9 cellular contexts compared by ENCODE assay signal in genomic region chr13:43880451-43880850, GRCh38. TPM values are rescaled to one million over a fixed set of nuclear protein-coding genes. Genes with fewer than 3 reads are reported as not detected.
A peak's percentile ranks its signal among the peaks of the same experiment; 100 is the strongest.
DNase-seq lines count a peak whose midpoint lies in the region; ATAC-seq and TF ChIP-seq lines count a peak whose summit lies in the region.
"Had no signal": no experiment of that assay in that cellular context is flagged by ENCODE, and none has a peak within 500 bp of the region (broad histone marks: within the 10 kb centered on the region; RNA-seq: fewer than 3 reads in every experiment).

No MANE protein-coding gene starts in this region.

- peaks cover 16% of the 10 kb centered on the region for H3K4me1 Mint-ChIP-seq in activated T-helper 17 cell treated with anti-CD3 and anti-CD28 coated beads, Interleukin-2, amount 50 U/mL, for 72 hours
- H3K4me1 Mint-ChIP-seq in stimulated activated naive B cell treated with anti-CD40 and anti-IgM and Interleukin-4, amounts not matched to agents 10 μg/mL and 1 μg/mL and 100 μg/mL, for 72 hours, result peaks cover 18 to 33% of the 10 kb centered on the region in 2 donors

- H3F3A ChIP-seq in SK-N-SH (replicated peaks; ENCODE audit: insufficient read depth), result peaks cover 19% of the 10 kb centered on the region

- no peaks in the 10 kb centered on the region for H3K27me3 ChIP-seq in SK-N-SH (ENCODE audit: insufficient read depth)
- H3K27me3 ChIP-seq in iPS-18a (ENCODE audit: control insufficient read depth, insufficient read depth, low read length), result peaks cover 17% of the 10 kb centered on the region
- H3K27me3 ChIP-seq in MG63, result no peaks in the 10 kb centered on the region

- H3K9me3 ChIP-seq in SK-N-SH, result no peaks in the 10 kb centered on the region
- no peaks in the 10 kb centered on the region for H3K9me3 ChIP-seq in iPS-18a (ENCODE audit: control insufficient read depth, low read depth, low read length)
- H3K9me3 ChIP-seq in MG63, result no peaks in the 10 kb centered on the region

- peak overlapping the region; percentile 75 for H3K27ac Mint-ChIP-seq in activated T-helper 17 cell treated with anti-CD3 and anti-CD28 coated beads, Interleukin-2, amount 50 U/mL, for 72 hours
- peak overlapping the region; percentile 98 for H3K27ac Mint-ChIP-seq in stimulated activated naive B cell treated with anti-CD40 and anti-IgM and Interleukin-4, amounts not matched to agents 10 μg/mL and 1 μg/mL and 100 μg/mL, for 72 hours

- no peaks in the 10 kb centered on the region for H3K27me3 Mint-ChIP-seq in activated T-helper 17 cell treated with anti-CD3 and anti-CD28 coated beads, Interleukin-2, amount 50 U/mL, for 72 hours
- H3K27me3 Mint-ChIP-seq in stimulated activated naive B cell treated with anti-CD40 and anti-IgM and Interleukin-4, amounts not matched to agents 10 μg/mL and 1 μg/mL and 100 μg/mL, for 72 hours, result no peaks in the 10 kb centered on the region

- H3K9me3 Mint-ChIP-seq in activated T-helper 17 cell treated with anti-CD3 and anti-CD28 coated beads, Interleukin-2, amount 50 U/mL, for 72 hours, result no peaks in the 10 kb centered on the region
- no peaks in the 10 kb centered on the region for H3K9me3 Mint-ChIP-seq in stimulated activated naive B cell treated with anti-CD40 and anti-IgM and Interleukin-4, amounts not matched to agents 10 μg/mL and 1 μg/mL and 100 μg/mL, for 72 hours

- H3K27ac ChIP-seq in SK-N-SH (ENCODE audit: low read depth in 2 of 2, low read length in 1 of 2) (no peak overlapping the region), iPS-18a (ENCODE audit: low read length) (no peak overlapping the region)
- H3K27ac ChIP-seq: WERI-Rb-1 had no signal

- H3K36me3 ChIP-seq in SK-N-SH (replicated peaks in 1 of 2; ENCODE audit: control insufficient read depth in 1 of 2, insufficient read depth in 2 of 2, low read length in 1 of 2) (peaks cover 0 to 26% of the 10 kb centered on the region in 2 experiments), iPS-18a (ENCODE audit: control insufficient read depth, low read depth, low read length) (no peaks in the 10 kb centered on the region), MG63 (no peaks in the 10 kb centered on the region)
- H3K36me3 ChIP-seq: WERI-Rb-1 had no signal

- peaks cover 0 to 12% of the 10 kb centered on the region in 2 experiments; a peak in 3 of 4 replicates for H3K4me1 ChIP-seq in SK-N-SH (ENCODE audit: control insufficient read depth in 1 of 2, insufficient read depth in 2 of 2, low read depth in 1 of 2, low read length in 1 of 2)
- H3K4me1 ChIP-seq in iPS-18a (ENCODE audit: control insufficient read depth, low read depth, low read length), result peaks cover 18% of the 10 kb centered on the region

- TF ChIP-seq CTCF in SK-N-SH (IDR thresholded peaks at IDR 0.05), result no peak

- no peak for TF ChIP-seq EP300 in SK-N-SH (IDR thresholded peaks at IDR 0.05; ENCODE audit: borderline replicate concordance in 1 of 2, low read depth in 1 of 2, low read length in 1 of 2)

- 79% methylated on average over 9 of the region's 9 CpGs for WGBS in SK-N-SH (ENCODE audit: low lambda C conversion rate)

- H3K4me3 ChIP-seq in SK-N-SH (ENCODE audit: low read depth in 2 of 2, low read length in 1 of 2) (peak overlapping the region; percentile 40 to 86; a peak in 1 of 4 replicates), iPS-18a (ENCODE audit: low read length) (peak overlapping the region; percentile 65), MG63 (no peak overlapping the region)

- peaks cover 44% of the 10 kb centered on the region for H3K36me3 Mint-ChIP-seq in activated T-helper 17 cell treated with anti-CD3 and anti-CD28 coated beads, Interleukin-2, amount 50 U/mL, for 72 hours (ENCODE audit: low read depth)
- H3K36me3 Mint-ChIP-seq in stimulated activated naive B cell treated with anti-CD40 and anti-IgM and Interleukin-4, amounts not matched to agents 10 μg/mL and 1 μg/mL and 100 μg/mL, for 72 hours, result peaks cover 3% of the 10 kb centered on the region in 2 donors

- no peak for TF ChIP-seq RAD21 in SK-N-SH (IDR thresholded peaks at IDR 0.05; ENCODE audit: low read length)

- CTCF ChIA-PET in SK-N-SH (lab: Yijun Ruan, JAX), result no interaction called here

- H3K79me2 ChIP-seq in SK-N-SH (ENCODE audit: insufficient read depth), result peaks cover 20% of the 10 kb centered on the region

- no peak overlapping the region for H2AFZ ChIP-seq in SK-N-SH (ENCODE audit: low read depth)

- POLR2A ChIA-PET in SK-N-SH (lab: Yijun Ruan, JAX), result no interaction called here

- H3K9me2 ChIP-seq in SK-N-SH, result no peaks in the 10 kb centered on the region

- H4K20me1 ChIP-seq in SK-N-SH (ENCODE audit: insufficient read depth), result no peaks in the 10 kb centered on the region

- no peak overlapping the region for H3K9ac ChIP-seq in SK-N-SH
- H3K9ac ChIP-seq in iPS-18a (ENCODE audit: low read length), result no peak overlapping the region

- DNase-seq in SK-N-SH (no peak), MG63 (no peak), DMS153 treated with DMSO at 0.1 percent for 48 hours (lab: John Stamatoyannopoulos, UW; ENCODE audit: unreplicated experiment) (no peak)
- DNase-seq in stimulated activated naive B cell treated with anti-CD40 and anti-IgM and Interleukin-4, amounts not matched to agents 10 μg/mL and 1 μg/mL and 100 μg/mL, for 72 hours, result no peak
- DNase-seq in stimulated activated CD4-positive, alpha-beta T cell treated with anti-CD3 and anti-CD28 coated beads, Interleukin-2, amount 100 ng/mL, for 24 hours, result no peak
- DNase-seq: WERI-Rb-1 had no signal

- H3K4me2 ChIP-seq in SK-N-SH, result peak overlapping the region; percentile 93

- ATAC-seq in SK-N-SH treated with all-trans-retinoic acid at 6 μM for 48 hours, result no peak
- no peak for ATAC-seq in activated T-helper 17 cell treated with anti-CD3 and anti-CD28 coated beads, Interleukin-2, amount 50 U/mL, for 72 hours (replicated peaks)
- ATAC-seq in stimulated activated naive B cell treated with anti-CD40 and anti-IgM and Interleukin-4, amounts not matched to agents 10 μg/mL and 1 μg/mL and 100 μg/mL, for 72 hours (replicated peaks), result no peak

- H3K4me3 Mint-ChIP-seq in activated T-helper 17 cell treated with anti-CD3 and anti-CD28 coated beads, Interleukin-2, amount 50 U/mL, for 72 hours, result peak overlapping the region; percentile 92
- H3K4me3 Mint-ChIP-seq in stimulated activated naive B cell treated with anti-CD40 and anti-IgM and Interleukin-4, amounts not matched to agents 10 μg/mL and 1 μg/mL and 100 μg/mL, for 72 hours, result peak overlapping the region; percentile 95

TF ChIP-seq in SK-N-SH, 30 proteins besides CTCF, POLR2A, EP300 and RAD21 (continues in another document):
- TF ChIP-seq TCF12 (IDR thresholded peaks at IDR 0.05) (no peak), MEF2A (IDR thresholded peaks at IDR 0.05; ENCODE audit: borderline replicate concordance, low read depth) (no peak), MXI1 (IDR thresholded peaks at IDR 0.05; ENCODE audit: low read depth, low read length) (no peak), USF1 (IDR thresholded peaks at IDR 0.05; ENCODE audit: borderline replicate concordance, low read depth) (no peak)
- TF ChIP-seq, protein P1, sequence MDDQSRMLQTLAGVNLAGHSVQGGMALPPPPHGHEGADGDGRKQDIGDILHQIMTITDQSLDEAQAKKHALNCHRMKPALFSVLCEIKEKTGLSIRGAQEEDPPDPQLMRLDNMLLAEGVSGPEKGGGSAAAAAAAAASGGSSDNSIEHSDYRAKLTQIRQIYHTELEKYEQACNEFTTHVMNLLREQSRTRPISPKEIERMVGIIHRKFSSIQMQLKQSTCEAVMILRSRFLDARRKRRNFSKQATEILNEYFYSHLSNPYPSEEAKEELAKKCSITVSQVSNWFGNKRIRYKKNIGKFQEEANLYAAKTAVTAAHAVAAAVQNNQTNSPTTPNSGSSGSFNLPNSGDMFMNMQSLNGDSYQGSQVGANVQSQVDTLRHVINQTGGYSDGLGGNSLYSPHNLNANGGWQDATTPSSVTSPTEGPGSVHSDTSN (IDR thresholded peaks at IDR 0.05), result no peak

TF ChIP-seq in SK-N-SH treated with all-trans-retinoic acid at 6 μM for 48 hours, 23 proteins besides CTCF, POLR2A, EP300 and RAD21 (continues in another document):
- TF ChIP-seq ZFP3 (CRISPR knock-in tag; IDR thresholded peaks at IDR 0.05) (no peak), TOX (CRISPR knock-in tag; IDR thresholded peaks at IDR 0.05; ENCODE audit: borderline replicate concordance) (no peak), GLIS3 (CRISPR knock-in tag; IDR thresholded peaks at IDR 0.05) (no peak), ZNF8 (CRISPR knock-in tag; IDR thresholded peaks at IDR 0.05) (no peak), SNAI2 (CRISPR knock-in tag; IDR thresholded peaks at IDR 0.05) (no peak), RARB (CRISPR knock-in tag; IDR thresholded peaks at IDR 0.05) (no peak), CSDC2 (CRISPR knock-in tag; IDR thresholded peaks at IDR 0.05) (no peak), ZNF70 (CRISPR knock-in tag; IDR thresholded peaks at IDR 0.05) (no peak), ZNF565 (CRISPR knock-in tag; conservative IDR thresholded peaks at IDR 0.05; ENCODE audit: low read depth) (no peak), ESRRG (CRISPR knock-in tag; IDR thresholded peaks at IDR 0.05) (no peak), ZC3H10 (CRISPR knock-in tag; IDR thresholded peaks at IDR 0.05) (no peak), PPARA (CRISPR knock-in tag; IDR thresholded peaks at IDR 0.05; ENCODE audit: borderline replicate concordance) (no peak), BACH2 (CRISPR knock-in tag; IDR thresholded peaks at IDR 0.05; ENCODE audit: borderline replicate concordance) (no peak), ZFP30 (CRISPR knock-in tag; IDR thresholded peaks at IDR 0.05) (no peak)

RNA-seq across cellular contexts. Expression of gene LACC1, which starts 0.7 kb away (rescaled TPM):
- polyA plus RNA-seq in SK-N-SH (2012; rRNA removed), result 4.2 and 8.7 TPM in 2 replicates
- polyA plus RNA-seq in SK-N-SH (2012; cell fraction: cytosol; rRNA removed), result 7.3 and 8.9 TPM in 2 replicates
- polyA plus RNA-seq in SK-N-SH (2012; cell fraction: nucleus; rRNA removed), result 3.5 and 10.1 TPM in 2 replicates
- 1 to 10 TPM; 6.5 to 8.2 TPM for total RNA-seq in activated T-helper 17 cell treated with anti-CD3 and anti-CD28 coated beads, Interleukin-2, amount 50 U/mL, for 72 hours
- 1.2 and 2.2 TPM in 2 replicates for total RNA-seq in MG63 (2014; rRNA removed; shearing (Covaris generic); ENCODE audit: low replicate concordance)

RNA-seq across cellular contexts. Expression of gene CCDC122, which starts 0.9 kb away (rescaled TPM):
- 1.0 and 1.4 TPM in 2 replicates for polyA plus RNA-seq in SK-N-SH (2012; rRNA removed)
- polyA plus RNA-seq in SK-N-SH (2012; cell fraction: cytosol; rRNA removed), result 1.6 and 2.7 TPM in 2 replicates
- polyA plus RNA-seq in SK-N-SH (2012; cell fraction: nucleus; rRNA removed), result 2.4 and 8.7 TPM in 2 replicates
- total RNA-seq in activated T-helper 17 cell treated with anti-CD3 and anti-CD28 coated beads, Interleukin-2, amount 50 U/mL, for 72 hours, result 1 to 10 TPM in 1 of 2 donors, under 1 TPM in 1; 0.30 to 1.6 TPM
- 1.4 TPM in 1 of 2 replicates, not detected in the other for total RNA-seq in MG63 (2014; rRNA removed; shearing (Covaris generic); ENCODE audit: low replicate concordance)
